Comparison of ENCODE assay signal across 2 cellular contexts in the genomic region with DNA sequence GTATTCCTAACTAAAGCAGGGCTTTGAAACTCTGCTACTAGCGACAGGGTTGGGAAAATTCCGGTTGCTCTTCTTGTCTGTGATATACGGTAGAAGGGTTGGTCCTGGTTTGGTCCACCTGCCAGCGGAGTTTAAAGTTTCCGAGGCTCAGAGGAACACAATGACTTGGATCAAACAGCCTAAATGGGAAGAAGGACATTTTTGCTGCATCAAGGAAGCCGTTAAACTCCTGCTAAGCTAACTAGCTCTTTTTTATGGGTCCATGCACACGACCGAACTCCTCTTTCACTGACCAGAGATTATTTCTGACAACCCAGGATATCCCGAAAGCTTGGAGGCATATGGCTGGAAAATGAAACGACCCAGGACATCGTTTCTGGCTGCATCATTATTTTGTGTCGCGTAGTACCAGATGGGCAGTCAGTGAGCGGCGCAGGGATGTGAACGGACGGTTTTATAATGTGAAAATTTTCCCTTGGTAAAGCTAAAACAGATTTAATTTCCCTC.
TF ChIP-seq lines count a peak whose summit lies in the region.

LURAP1L (plus strand) TSS at position 160 of the 507 bp plus-strand sequence. CDS start 696 bp downstream, outside the sequence.

TF ChIP-seq in HEK293T, 16 proteins besides CTCF, POLR2A, EP300 and RAD21:
- TF ChIP-seq L3MBTL2 (conservative IDR thresholded peaks at IDR 0.05) (peak; percentile 25; the same call in 1 of the 2 replicates), ARNT (IDR thresholded peaks at IDR 0.05) (no peak)

TF ChIP-seq in endothelial cell of umbilical vein, 7 proteins besides CTCF, POLR2A, EP300 and RAD21:
- TF ChIP-seq POLR2AphosphoS5 (IDR thresholded peaks at IDR 0.05; ENCODE audit: insufficient read depth, low read depth, low read length) (no peak), JUN (IDR thresholded peaks at IDR 0.05; ENCODE audit: borderline replicate concordance, insufficient read depth, insufficient read length, low read depth) (no peak), FOS (IDR thresholded peaks at IDR 0.05; ENCODE audit: borderline replicate concordance, insufficient read depth, low read length) (no peak), EZH2 (IDR thresholded peaks at IDR 0.05; ENCODE audit: borderline replicate concordance, low read depth, low read length, severe bottlenecking) (no peak), MYC (IDR thresholded peaks at IDR 0.05; ENCODE audit: low read depth, low read length) (no peak), GATA2 (IDR thresholded peaks at IDR 0.05; ENCODE audit: insufficient read depth, insufficient read length, low read depth, low read length) (no peak)
- TF ChIP-seq, protein P1, sequence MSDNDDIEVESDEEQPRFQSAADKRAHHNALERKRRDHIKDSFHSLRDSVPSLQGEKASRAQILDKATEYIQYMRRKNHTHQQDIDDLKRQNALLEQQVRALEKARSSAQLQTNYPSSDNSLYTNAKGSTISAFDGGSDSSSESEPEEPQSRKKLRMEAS (IDR thresholded peaks at IDR 0.05; ENCODE audit: insufficient read depth, insufficient read length) = no peak
TF ChIP-seq in endothelial cell of umbilical vein: peak in this region for 0.
